Comparison of ENCODE assay signal across 2 cellular contexts in genomic region chr20:46710149-46710913, GRCh38.
TF ChIP-seq lines count a peak whose summit lies in the region.

No MANE protein-coding gene starts in this region.

TF ChIP-seq in SK-N-SH, 30 proteins besides CTCF, POLR2A, EP300 and RAD21 (continued from another document):
- no peak for TF ChIP-seq MAX (IDR thresholded peaks at IDR 0.05; ENCODE audit: low read depth)
- TF ChIP-seq SIN3A (IDR thresholded peaks at IDR 0.05; ENCODE audit: borderline replicate concordance, low read depth, low read length), result no peak
- TF ChIP-seq IRF3 (IDR thresholded peaks at IDR 0.05; ENCODE audit: low read depth, low read length), result no peak
- no peak for TF ChIP-seq GABPA (IDR thresholded peaks at IDR 0.05; ENCODE audit: low read depth)
- TF ChIP-seq USF1 (IDR thresholded peaks at IDR 0.05; ENCODE audit: borderline replicate concordance, low read depth), result no peak
- TF ChIP-seq MXI1 (IDR thresholded peaks at IDR 0.05; ENCODE audit: low read depth, low read length), result no peak
- no peak for TF ChIP-seq CHD2 (IDR thresholded peaks at IDR 0.05; ENCODE audit: low read length, partially characterized antibody)

TF ChIP-seq in SK-N-SH treated with all-trans-retinoic acid at 6 μM for 48 hours, 23 proteins besides CTCF, POLR2A, EP300 and RAD21 (continued from another document):
- TF ChIP-seq ZC3H10 (CRISPR knock-in tag; IDR thresholded peaks at IDR 0.05) (no peak), ZNF565 (CRISPR knock-in tag; conservative IDR thresholded peaks at IDR 0.05; ENCODE audit: low read depth) (no peak)
